Comparison of ENCODE assay signal across 1 cellular context in genomic region chr12:49675137-49675536, GRCh38.
TF ChIP-seq lines count a peak whose summit lies in the region.

No MANE protein-coding gene starts in this region.

TF ChIP-seq in GM23338, 12 proteins besides CTCF, POLR2A, EP300 and RAD21 (continued from another document):
- no peak for TF ChIP-seq ZNF462 (CRISPR knock-in tag; IDR thresholded peaks at IDR 0.05)
- TF ChIP-seq POLR2AphosphoS5 (IDR thresholded peaks at IDR 0.05; ENCODE audit: low read depth), result no peak
- TF ChIP-seq ZNF114 (CRISPR knock-in tag; IDR thresholded peaks at IDR 0.05), result no peak
- TF ChIP-seq EZH2 (IDR thresholded peaks at IDR 0.05; ENCODE audit: low read depth, unreplicated experiment), result no peak
- no peak for TF ChIP-seq REST (IDR thresholded peaks at IDR 0.05; ENCODE audit: unreplicated experiment)
- TF ChIP-seq STAT1 (IDR thresholded peaks at IDR 0.05; ENCODE audit: unreplicated experiment), result no peak
- TF ChIP-seq NANOG (IDR thresholded peaks at IDR 0.05; ENCODE audit: borderline replicate concordance), result no peak
- no peak for TF ChIP-seq ETS1 (IDR thresholded peaks at IDR 0.05)
- TF ChIP-seq ZNF331 (CRISPR knock-in tag; IDR thresholded peaks at IDR 0.05; ENCODE audit: low read depth), result no peak
- no peak for TF ChIP-seq CREB1 (CRISPR knock-in tag; IDR thresholded peaks at IDR 0.05; ENCODE audit: low read depth)
- TF ChIP-seq JUNB (IDR thresholded peaks at IDR 0.05; ENCODE audit: unreplicated experiment), result no peak
